1 cellular context compared by ENCODE assay signal in genomic region chr3:179673522-179673921, GRCh38.
TF ChIP-seq lines count a peak whose summit lies in the region.

No MANE protein-coding gene starts in this region.

TF ChIP-seq in HepG2, 621 proteins besides CTCF, POLR2A, EP300 and RAD21:
- 0 out of 2 replicates have a peak, but pooled peaks have one; percentile 7 for TF ChIP-seq HNF4A (CRISPR knock-in tag; IDR thresholded peaks at IDR 0.05)
- TF ChIP-seq SP1 (IDR thresholded peaks at IDR 0.05): no peak
- no peak for TF ChIP-seq SP1 (CRISPR knock-in tag; IDR thresholded peaks at IDR 0.05)
- TF ChIP-seq ZBTB33 (CRISPR knock-in tag; IDR thresholded peaks at IDR 0.05): peak; percentile 63; the same call in 1 of the 2 replicates
- no peak for TF ChIP-seq ZNF572 (CRISPR knock-in tag; IDR thresholded peaks at IDR 0.05)
